Comparison of ENCODE assay signal across 12 cellular contexts in genomic region chr7:79506481-79506880, GRCh38. TPM values are rescaled to one million over a fixed set of nuclear protein-coding genes. Genes with fewer than 3 reads are reported as not detected.
A peak's percentile ranks its signal among the peaks of the same experiment; 100 is the strongest.
DNase-seq lines count a peak whose midpoint lies in the region; ATAC-seq and TF ChIP-seq lines count a peak whose summit lies in the region.
"Had no signal": no experiment of that assay in that cellular context is flagged by ENCODE, and none has a peak within 500 bp of the region (broad histone marks: within the 10 kb centered on the region; RNA-seq: fewer than 3 reads in every experiment).

No MANE protein-coding gene starts in this region.

- H3K27ac ChIP-seq in osteoblast (ENCODE audit: low read depth, low read length), result no peak overlapping the region

- H3K79me2 ChIP-seq in osteoblast (ENCODE audit: insufficient read depth, low read length), result no peaks in the 10 kb centered on the region

- in situ Hi-C loops in G401 (cut with HindIII; ENCODE audit: low sequenced_read_pairs), result no loop called here

- no peak for TF ChIP-seq CTCF in foreskin fibroblast (IDR thresholded peaks at IDR 0.05; ENCODE audit: low read depth, low read length)
- no peak for TF ChIP-seq CTCF in osteoblast (IDR thresholded peaks at IDR 0.05; ENCODE audit: extremely low read depth, low read depth, low read length)

- H3K4me1 ChIP-seq in NT2/D1 (ENCODE audit: insufficient read depth, insufficient read length) (no peaks in the 10 kb centered on the region), osteoblast (ENCODE audit: insufficient read depth, low read length) (peaks cover 8% of the 10 kb centered on the region)

- H3K4me2 ChIP-seq in osteoblast (ENCODE audit: insufficient read depth, low read length), result peak overlapping the region; percentile 35

- H3K36me3 ChIP-seq in NT2/D1 (ENCODE audit: insufficient read depth, insufficient read length, low read length), result no peaks in the 10 kb centered on the region
- no peaks in the 10 kb centered on the region for H3K36me3 ChIP-seq in osteoblast (ENCODE audit: insufficient read depth, low read length)

- DNase-seq in G401 (ENCODE audit: low spot score), result peak; percentile 38
- peak; percentile 39 for DNase-seq in NT2/D1 (ENCODE audit: low read depth, low spot score)
- DNase-seq in foreskin fibroblast, result peak; percentile 17 to 31
- DNase-seq in osteoblast (ENCODE audit: insufficient read length, low spot score, missing footprints), result no peak
- DNase-seq in activated naive CD4-positive, alpha-beta T cell treated with anti-CD3 and anti-CD28 coated beads, Interleukin-2, amount 50 U/mL, for 16 hours, result no peak
- no peak for DNase-seq in GM19238 (ENCODE audit: insufficient read length, low spot score)
- DNase-seq: COR-L47; cortex of kidney; foreskin melanocyte; Karpas-422; stimulated activated CD4-positive, alpha-beta T cell treated with anti-CD3 and anti-CD28 coated beads, Interleukin-4, amount 100 ng/mL, for 1 hour had no signal

- no peaks in the 10 kb centered on the region for H4K20me1 ChIP-seq in osteoblast (ENCODE audit: insufficient read depth, low read length)

- no peaks in the 10 kb centered on the region for H3K27me3 ChIP-seq in NT2/D1 (ENCODE audit: insufficient read depth, insufficient read length)
- H3K27me3 ChIP-seq in osteoblast (ENCODE audit: insufficient read depth, low read length), result no peaks in the 10 kb centered on the region

- H2AFZ ChIP-seq in osteoblast (ENCODE audit: low read length), result no peak overlapping the region

- H3K4me3 ChIP-seq in NT2/D1 (ENCODE audit: insufficient read length, low read depth) (no peak overlapping the region), foreskin fibroblast (ENCODE audit: low read depth in 1 of 2, low read length in 2 of 2) (no peak overlapping the region), osteoblast (ENCODE audit: insufficient read depth, low read length) (no peak overlapping the region)

- no peak for ATAC-seq in GM21360 (IDR thresholded peaks at IDR 0.05; ENCODE audit: unreplicated experiment)

- H3K9ac ChIP-seq in NT2/D1 (ENCODE audit: insufficient read length, low read depth), result no peak overlapping the region

- H3K9me3 ChIP-seq in NT2/D1 (ENCODE audit: insufficient read depth, low read length), result no peaks in the 10 kb centered on the region
- no peaks in the 10 kb centered on the region for H3K9me3 ChIP-seq in osteoblast (ENCODE audit: low read depth, low read length)

RNA-seq across cellular contexts. Expression of gene MAGI2, which starts 53.0 kb away (rescaled TPM):
- not detected in 2 replicates for total RNA-seq in G401 (2014; rRNA removed; shearing (Covaris generic))
- total RNA-seq in osteoblast, result 18.8 and 24.8 TPM in 2 replicates

Comparison
In these comparisons a context has a peak if more than half of its experiments do, and no peak if none do; other contexts are left out.
1. DNase-seq: peak in G401 (single experiment), NT2/D1 (single experiment) and foreskin fibroblast (2 of 2); none in osteoblast (single experiment), activated naive CD4-positive, alpha-beta T cell treated with anti-CD3 and anti-CD28 coated beads, Interleukin-2, amount 50 U/mL, for 16 hours (single experiment) and GM19238 (single experiment).
2. RNA of gene MAGI2, which starts 53.0 kb away (total RNA-seq): 18.8 to 24.8 TPM in osteoblast; not detected in G401; every median in the first group is over 10 times any median in the second.